1 cellular context compared by ENCODE assay signal in genomic region chr4:183909187-183909586, GRCh38.
TF ChIP-seq lines count a peak whose summit lies in the region.

No MANE protein-coding gene starts in this region.

TF ChIP-seq in GM23338, 12 proteins besides CTCF, POLR2A, EP300 and RAD21 (continued from another document):
- TF ChIP-seq, protein P1, sequence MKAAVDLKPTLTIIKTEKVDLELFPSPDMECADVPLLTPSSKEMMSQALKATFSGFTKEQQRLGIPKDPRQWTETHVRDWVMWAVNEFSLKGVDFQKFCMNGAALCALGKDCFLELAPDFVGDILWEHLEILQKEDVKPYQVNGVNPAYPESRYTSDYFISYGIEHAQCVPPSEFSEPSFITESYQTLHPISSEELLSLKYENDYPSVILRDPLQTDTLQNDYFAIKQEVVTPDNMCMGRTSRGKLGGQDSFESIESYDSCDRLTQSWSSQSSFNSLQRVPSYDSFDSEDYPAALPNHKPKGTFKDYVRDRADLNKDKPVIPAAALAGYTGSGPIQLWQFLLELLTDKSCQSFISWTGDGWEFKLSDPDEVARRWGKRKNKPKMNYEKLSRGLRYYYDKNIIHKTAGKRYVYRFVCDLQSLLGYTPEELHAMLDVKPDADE (IDR thresholded peaks at IDR 0.05), result no peak
- TF ChIP-seq, protein P2, sequence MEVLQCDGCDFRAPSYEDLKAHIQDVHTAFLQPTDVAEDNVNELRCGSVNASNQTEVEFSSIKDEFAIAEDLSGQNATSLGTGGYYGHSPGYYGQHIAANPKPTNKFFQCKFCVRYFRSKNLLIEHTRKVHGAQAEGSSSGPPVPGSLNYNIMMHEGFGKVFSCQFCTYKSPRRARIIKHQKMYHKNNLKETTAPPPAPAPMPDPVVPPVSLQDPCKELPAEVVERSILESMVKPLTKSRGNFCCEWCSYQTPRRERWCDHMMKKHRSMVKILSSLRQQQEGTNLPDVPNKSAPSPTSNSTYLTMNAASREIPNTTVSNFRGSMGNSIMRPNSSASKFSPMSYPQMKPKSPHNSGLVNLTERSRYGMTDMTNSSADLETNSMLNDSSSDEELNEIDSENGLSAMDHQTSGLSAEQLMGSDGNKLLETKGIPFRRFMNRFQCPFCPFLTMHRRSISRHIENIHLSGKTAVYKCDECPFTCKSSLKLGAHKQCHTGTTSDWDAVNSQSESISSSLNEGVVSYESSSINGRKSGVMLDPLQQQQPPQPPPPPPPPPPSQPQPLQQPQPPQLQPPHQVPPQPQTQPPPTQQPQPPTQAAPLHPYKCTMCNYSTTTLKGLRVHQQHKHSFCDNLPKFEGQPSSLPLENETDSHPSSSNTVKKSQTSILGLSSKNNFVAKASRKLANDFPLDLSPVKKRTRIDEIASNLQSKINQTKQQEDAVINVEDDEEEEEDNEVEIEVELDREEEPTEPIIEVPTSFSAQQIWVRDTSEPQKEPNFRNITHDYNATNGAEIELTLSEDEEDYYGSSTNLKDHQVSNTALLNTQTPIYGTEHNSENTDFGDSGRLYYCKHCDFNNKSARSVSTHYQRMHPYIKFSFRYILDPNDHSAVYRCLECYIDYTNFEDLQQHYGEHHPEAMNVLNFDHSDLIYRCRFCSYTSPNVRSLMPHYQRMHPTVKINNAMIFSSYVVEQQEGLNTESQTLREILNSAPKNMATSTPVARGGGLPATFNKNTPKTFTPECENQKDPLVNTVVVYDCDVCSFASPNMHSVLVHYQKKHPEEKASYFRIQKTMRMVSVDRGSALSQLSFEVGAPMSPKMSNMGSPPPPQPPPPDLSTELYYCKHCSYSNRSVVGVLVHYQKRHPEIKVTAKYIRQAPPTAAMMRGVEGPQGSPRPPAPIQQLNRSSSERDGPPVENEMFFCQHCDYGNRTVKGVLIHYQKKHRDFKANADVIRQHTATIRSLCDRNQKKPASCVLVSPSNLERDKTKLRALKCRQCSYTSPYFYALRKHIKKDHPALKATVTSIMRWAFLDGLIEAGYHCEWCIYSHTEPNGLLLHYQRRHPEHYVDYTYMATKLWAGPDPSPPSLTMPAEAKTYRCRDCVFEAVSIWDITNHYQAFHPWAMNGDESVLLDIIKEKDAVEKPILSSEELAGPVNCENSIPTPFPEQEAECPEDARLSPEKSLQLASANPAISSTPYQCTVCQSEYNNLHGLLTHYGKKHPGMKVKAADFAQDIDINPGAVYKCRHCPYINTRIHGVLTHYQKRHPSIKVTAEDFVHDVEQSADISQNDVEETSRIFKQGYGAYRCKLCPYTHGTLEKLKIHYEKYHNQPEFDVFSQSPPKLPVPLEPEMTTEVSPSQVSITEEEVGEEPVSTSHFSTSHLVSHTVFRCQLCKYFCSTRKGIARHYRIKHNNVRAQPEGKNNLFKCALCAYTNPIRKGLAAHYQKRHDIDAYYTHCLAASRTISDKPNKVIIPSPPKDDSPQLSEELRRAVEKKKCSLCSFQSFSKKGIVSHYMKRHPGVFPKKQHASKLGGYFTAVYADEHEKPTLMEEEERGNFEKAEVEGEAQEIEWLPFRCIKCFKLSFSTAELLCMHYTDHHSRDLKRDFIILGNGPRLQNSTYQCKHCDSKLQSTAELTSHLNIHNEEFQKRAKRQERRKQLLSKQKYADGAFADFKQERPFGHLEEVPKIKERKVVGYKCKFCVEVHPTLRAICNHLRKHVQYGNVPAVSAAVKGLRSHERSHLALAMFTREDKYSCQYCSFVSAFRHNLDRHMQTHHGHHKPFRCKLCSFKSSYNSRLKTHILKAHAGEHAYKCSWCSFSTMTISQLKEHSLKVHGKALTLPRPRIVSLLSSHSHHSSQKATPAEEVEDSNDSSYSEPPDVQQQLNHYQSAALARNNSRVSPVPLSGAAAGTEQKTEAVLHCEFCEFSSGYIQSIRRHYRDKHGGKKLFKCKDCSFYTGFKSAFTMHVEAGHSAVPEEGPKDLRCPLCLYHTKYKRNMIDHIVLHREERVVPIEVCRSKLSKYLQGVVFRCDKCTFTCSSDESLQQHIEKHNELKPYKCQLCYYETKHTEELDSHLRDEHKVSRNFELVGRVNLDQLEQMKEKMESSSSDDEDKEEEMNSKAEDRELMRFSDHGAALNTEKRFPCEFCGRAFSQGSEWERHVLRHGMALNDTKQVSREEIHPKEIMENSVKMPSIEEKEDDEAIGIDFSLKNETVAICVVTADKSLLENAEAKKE (CRISPR knock-in tag; IDR thresholded peaks at IDR 0.05), result no peak
- TF ChIP-seq CREB1 (CRISPR knock-in tag; IDR thresholded peaks at IDR 0.05; ENCODE audit: low read depth) (no peak), ZNF114 (CRISPR knock-in tag; IDR thresholded peaks at IDR 0.05) (no peak), ZNF331 (CRISPR knock-in tag; IDR thresholded peaks at IDR 0.05; ENCODE audit: low read depth) (no peak), JUNB (IDR thresholded peaks at IDR 0.05; ENCODE audit: unreplicated experiment) (no peak), STAT1 (IDR thresholded peaks at IDR 0.05; ENCODE audit: unreplicated experiment) (no peak)
